In genomic region chr17:38613981-38614779, GRCh38 we compare ENCODE assay signal across 1 cellular context.
A peak's percentile ranks its signal among the peaks of the same experiment; 100 is the strongest.
TF ChIP-seq lines count a peak whose summit lies in the region.

No MANE protein-coding gene starts in this region.

TF ChIP-seq in HepG2, 621 proteins besides CTCF, POLR2A, EP300 and RAD21 (continued from another document and continues in another):
- TF ChIP-seq ZBTB26 (CRISPR knock-in tag; IDR thresholded peaks at IDR 0.05; ENCODE audit: borderline replicate concordance) (peak; percentile 23; the same call in 1 of the 2 replicates), HNRNPK (IDR thresholded peaks at IDR 0.05; ENCODE audit: low read depth, low read length, poor library complexity, severe bottlenecking) (no peak), ZFAT (CRISPR knock-in tag; conservative IDR thresholded peaks at IDR 0.05) (0 out of 2 replicates have a peak, but pooled peaks have one; percentile 24), YEATS2 (CRISPR knock-in tag; IDR thresholded peaks at IDR 0.05; ENCODE audit: borderline replicate concordance) (peak; percentile 62; the same call in 1 of the 2 replicates), MYPOP (CRISPR knock-in tag; IDR thresholded peaks at IDR 0.05) (peak; percentile 62; the same call in 1 of the 2 replicates), KDM4B (CRISPR knock-in tag; IDR thresholded peaks at IDR 0.05) (peak; percentile 83; the same call in 1 of the 2 replicates), ZNF432 (CRISPR knock-in tag; IDR thresholded peaks at IDR 0.05; ENCODE audit: borderline replicate concordance) (no peak), ZSCAN22 (CRISPR knock-in tag; IDR thresholded peaks at IDR 0.05) (no peak), GMEB1 (CRISPR knock-in tag; IDR thresholded peaks at IDR 0.05; ENCODE audit: borderline replicate concordance) (0 out of 2 replicates have a peak, but pooled peaks have one; percentile 42), GATAD2A (CRISPR knock-in tag; IDR thresholded peaks at IDR 0.05) (peak; percentile 99), ZFP62 (CRISPR knock-in tag; IDR thresholded peaks at IDR 0.05) (no peak), ATAD3A (CRISPR knock-in tag; IDR thresholded peaks at IDR 0.05) (no peak), ZNF556 (CRISPR knock-in tag; IDR thresholded peaks at IDR 0.05; ENCODE audit: borderline replicate concordance) (peak; percentile 87; the same call in 1 of the 2 replicates), ZNF773 (CRISPR knock-in tag; IDR thresholded peaks at IDR 0.05; ENCODE audit: borderline replicate concordance) (no peak), THAP7 (CRISPR knock-in tag; IDR thresholded peaks at IDR 0.05) (peak; percentile 63; the same call in 1 of the 2 replicates), ZNF232 (CRISPR knock-in tag; IDR thresholded peaks at IDR 0.05; ENCODE audit: borderline replicate concordance) (peak; percentile 9; the same call in 1 of the 2 replicates), KAT8 (CRISPR knock-in tag; IDR thresholded peaks at IDR 0.05) (peak; percentile 92), ZNF501 (CRISPR knock-in tag; IDR thresholded peaks at IDR 0.05) (peak; percentile 95), SNAPC4 (CRISPR knock-in tag; IDR thresholded peaks at IDR 0.05) (peak; percentile 29; the same call in 1 of the 2 replicates), ZNF83 (CRISPR knock-in tag; IDR thresholded peaks at IDR 0.05; ENCODE audit: borderline replicate concordance) (no peak), JUND (CRISPR knock-in tag; IDR thresholded peaks at IDR 0.05) (peak; percentile 72), THAP8 (CRISPR knock-in tag; IDR thresholded peaks at IDR 0.05; ENCODE audit: borderline replicate concordance) (0 out of 2 replicates have a peak, but pooled peaks have one; percentile 20), CHCHD3 (CRISPR knock-in tag; IDR thresholded peaks at IDR 0.05) (no peak), ZBTB2 (CRISPR knock-in tag; IDR thresholded peaks at IDR 0.05; ENCODE audit: low read depth) (peak; percentile 56), ZIK1 (CRISPR knock-in tag; IDR thresholded peaks at IDR 0.05; ENCODE audit: borderline replicate concordance, low read depth) (no peak), ZFP1 (CRISPR knock-in tag; IDR thresholded peaks at IDR 0.05) (peak; percentile 94), SMAD1 (CRISPR knock-in tag; IDR thresholded peaks at IDR 0.05; ENCODE audit: borderline replicate concordance, low read depth) (peak; percentile 69; the same call in 1 of the 2 replicates), CREBL2 (CRISPR knock-in tag; IDR thresholded peaks at IDR 0.05; ENCODE audit: borderline replicate concordance) (no peak), SMAD3 (CRISPR knock-in tag; IDR thresholded peaks at IDR 0.05) (peak; percentile 87), NFYB (CRISPR knock-in tag; IDR thresholded peaks at IDR 0.05) (no peak), CCDC6 (CRISPR knock-in tag; IDR thresholded peaks at IDR 0.05) (peak; percentile 83; the same call in 1 of the 2 replicates), ZFYVE20 (CRISPR knock-in tag; IDR thresholded peaks at IDR 0.05; ENCODE audit: borderline replicate concordance, low read depth) (no peak), MIER3 (CRISPR knock-in tag; IDR thresholded peaks at IDR 0.05; ENCODE audit: borderline replicate concordance) (peak; percentile 97; the same call in 1 of the 2 replicates), ZNF816 (CRISPR knock-in tag; IDR thresholded peaks at IDR 0.05; ENCODE audit: borderline replicate concordance) (no peak), SOX6 (IDR thresholded peaks at IDR 0.05) (0 out of 2 replicates have a peak, but pooled peaks have one; percentile 28), SOX6 (CRISPR knock-in tag; IDR thresholded peaks at IDR 0.05) (peak; percentile 95), TERF1 (CRISPR knock-in tag; IDR thresholded peaks at IDR 0.05) (no peak), IKZF1 (IDR thresholded peaks at IDR 0.05) (peak; percentile 89; the same call in 1 of the 2 replicates), GTF2F1 (IDR thresholded peaks at IDR 0.05; ENCODE audit: low read length) (peak; percentile 88), SP2 (CRISPR knock-in tag; IDR thresholded peaks at IDR 0.05) (no peak), POLR2AphosphoS5 (IDR thresholded peaks at IDR 0.05; ENCODE audit: low read depth, low read length) (peak; percentile 91), ATF7-NPFF (CRISPR knock-in tag; IDR thresholded peaks at IDR 0.05; ENCODE audit: low read depth) (peak; percentile 73), CREB1 (IDR thresholded peaks at IDR 0.05) (peak; percentile 48; the same call in 1 of the 2 replicates), CREB1 (CRISPR knock-in tag; IDR thresholded peaks at IDR 0.05) (peak; percentile 81), ZNF207 (IDR thresholded peaks at IDR 0.05; ENCODE audit: borderline replicate concordance) (peak; percentile 83; the same call in 1 of the 2 replicates), HES4 (CRISPR knock-in tag; IDR thresholded peaks at IDR 0.05; ENCODE audit: borderline replicate concordance) (no peak), ZSCAN29 (CRISPR knock-in tag; conservative IDR thresholded peaks at IDR 0.05) (no peak), ZNF670 (CRISPR knock-in tag; IDR thresholded peaks at IDR 0.05; ENCODE audit: borderline replicate concordance) (peak; percentile 85), HHEX (CRISPR knock-in tag; IDR thresholded peaks at IDR 0.05) (peak; percentile 77; the same call in 1 of the 2 replicates), ELF4 (CRISPR knock-in tag; IDR thresholded peaks at IDR 0.05; ENCODE audit: borderline replicate concordance) (peak; percentile 84), ZNF563 (CRISPR knock-in tag; IDR thresholded peaks at IDR 0.05) (no peak)
